Comparison of ENCODE assay signal across 8 cellular contexts in genomic region chr2:58045580-58046334, GRCh38. TPM values are rescaled to one million over a fixed set of nuclear protein-coding genes. Genes with fewer than 3 reads are reported as not detected.
DNase-seq lines count a peak whose midpoint lies in the region; ATAC-seq and TF ChIP-seq lines count a peak whose summit lies in the region.

No MANE protein-coding gene starts in this region.

- H3K27ac ChIP-seq in GM23248: peak overlapping the region; percentile 79
- H3K27ac ChIP-seq in VCaP: peak overlapping the region; percentile 79
- H3K27ac ChIP-seq in foreskin keratinocyte: peak overlapping the region; percentile 92

- H3K4me2 ChIP-seq in GM23248 (ENCODE audit: unreplicated experiment): peak overlapping the region; percentile 86

- ATAC-seq in foreskin keratinocyte: no peak

- 86 to 87% methylated on average over 17 of the region's 17 CpGs for WGBS in GM23248 (ENCODE audit: low coverage in 1 of 2, low lambda C conversion rate in 2 of 2, missing lambda C conversion rate in 2 of 2), 2 experiments

- TF ChIP-seq CTCF in VCaP (conservative IDR thresholded peaks at IDR 0.05) (no peak), foreskin keratinocyte (conservative IDR thresholded peaks at IDR 0.05) (no peak)

- in situ Hi-C loops in GM23248 (cut with MboI): no loop called here

- H3K79me2 ChIP-seq in GM23248 (ENCODE audit: insufficient read depth): peaks cover 25% of the 10 kb centered on the region

- no peaks in the 10 kb centered on the region for H4K20me1 ChIP-seq in GM23248 (ENCODE audit: insufficient read depth)

- H2AFZ ChIP-seq in GM23248: peak overlapping the region; percentile 99

- H3K9ac ChIP-seq in GM23248: peak overlapping the region; percentile 94

- H3K4me3 ChIP-seq in GM23248 (peak overlapping the region; percentile 90), skeletal muscle cell (ENCODE audit: low read depth, low read length) (peak overlapping the region; percentile 74)

- H3K27me3 ChIP-seq in GM23248 (replicated peaks; ENCODE audit: insufficient read depth) (no peaks in the 10 kb centered on the region), foreskin keratinocyte (no peaks in the 10 kb centered on the region)

- H3K36me3 ChIP-seq in GM23248 (ENCODE audit: low read depth): peaks cover 4% of the 10 kb centered on the region; the same call in 1 of the 2 replicates

- H3K9me3 ChIP-seq in GM23248 (ENCODE audit: low read depth): no peaks in the 10 kb centered on the region

- H3K4me1 ChIP-seq in GM23248 (ENCODE audit: insufficient read depth) (peaks cover 24% of the 10 kb centered on the region), foreskin keratinocyte (peaks cover 38% of the 10 kb centered on the region)

- DNase-seq in GM23248 (no peak), foreskin keratinocyte (no peak), skeletal muscle cell (ENCODE audit: low read depth) (no peak), HK-2 (ENCODE audit: unreplicated experiment) (no peak), ureter (ENCODE audit: low spot score) (no peak), ecto neural progenitor cell (ENCODE audit: low spot score) (no peak), NCI-H1092 (lab: John Stamatoyannopoulos, UW) (no peak)

- no peaks in the 10 kb centered on the region for H3K9me2 ChIP-seq in GM23248 (ENCODE audit: insufficient read depth)

- H3F3A ChIP-seq in GM23248 (ENCODE audit: insufficient read depth): peaks cover 13% of the 10 kb centered on the region; the same call in 1 of the 2 replicates

RNA-seq across cellular contexts. Expression of gene VRK2, which starts 0.8 kb away (rescaled TPM):
- total RNA-seq in GM23248 (2014; rRNA removed; shearing (Covaris generic)): 14.4 and 22.4 TPM in 2 replicates
- 21.7 and 24.2 TPM in 2 replicates for polyA plus RNA-seq in GM23248 (2016; fragmentation: Nextera tagmentation; extraction: Ambion mirVana)
- 30.1 and 34.1 TPM in 2 replicates for total RNA-seq in foreskin keratinocyte
- 15.1 and 15.8 TPM in 2 replicates for polyA plus RNA-seq in foreskin keratinocyte
- 25.6 TPM for total RNA-seq in ureter
